Comparison of ENCODE assay signal across 8 cellular contexts in genomic region chr10:27153325-27153724, GRCh38. TPM values are rescaled to one million over a fixed set of nuclear protein-coding genes. Genes with fewer than 3 reads are reported as not detected.
DNase-seq lines count a peak whose midpoint lies in the region; ATAC-seq and TF ChIP-seq lines count a peak whose summit lies in the region.

No MANE protein-coding gene starts in this region.

- BruUV-seq in MCF 10A (replicated peaks; lab: Mats Ljungman, UMichigan), result no TSS peak

- ATAC-seq in heart left ventricle, result no peak
- no peak for ATAC-seq in left cardiac atrium

- H3K4me1 ChIP-seq in heart left ventricle (peaks cover 0 to 49% (median 25%) of the 10 kb centered on the region in 12 donors), mesodermal cell (ENCODE audit: control insufficient read depth, insufficient read depth, low read length, poor library complexity, severe bottlenecking) (peaks cover 5% of the 10 kb centered on the region), uterus (peaks cover 0 to 7% of the 10 kb centered on the region in 2 donors)

- H3K27ac ChIP-seq in heart left ventricle (peak overlapping the region in 8 of 12 donors; percentile 95 to 100 (median 99)), mesodermal cell (ENCODE audit: low read depth, low read length, severe bottlenecking) (peak overlapping the region; percentile 98), uterus (peak overlapping the region; percentile 98 to 99)

- peaks cover 39% of the 10 kb centered on the region for H3K36me3 Mint-ChIP-seq in MCF 10A (ENCODE audit: insufficient read depth, unreplicated experiment)

- intact Hi-C loops in heart left ventricle (cut with DNase I), result loop anchor here in 4 of 10 donors (5.0 to 10.0 kb wide), 3 partner anchors 51 to 289 kb away; partner anchors contain the start of genes ANKRD26 (in 2 of the 4) and ABI1 (in 1 of the 4)
- intact Hi-C loops in left cardiac atrium (cut with DNase I), result no loop called here
- intact Hi-C loops in MCF 10A (cut with micrococcal nuclease), result no loop called here
- intact Hi-C loops in uterus (cut with DNase I; ENCODE audit: low total_unique reads), result no loop called here

- peaks cover 0 to 14% (median 8%) of the 10 kb centered on the region in 9 donors for H3K36me3 ChIP-seq in heart left ventricle
- peaks cover 36% of the 10 kb centered on the region for H3K36me3 ChIP-seq in mesodermal cell (ENCODE audit: control insufficient read depth, insufficient read depth, low read length)
- H3K36me3 ChIP-seq in uterus, result no peaks in the 10 kb centered on the region

- peak overlapping the region; percentile 98 for H3K27ac Mint-ChIP-seq in MCF 10A (ENCODE audit: low read depth, unreplicated experiment)

- CTCF ChIA-PET in MCF 10A (lab: Yijun Ruan, JAX), result interaction anchor here (0.6 kb wide), 1 partner anchor 10 kb away, joined by 3 read pairs; no protein-coding TSS in a partner anchor

- 3 to 4% (median 4%) methylated on average over 6 of the region's 6 CpGs for WGBS in heart left ventricle, 4 donors
- 0% methylated on average over 1 to 2 of the region's 6 CpGs for WGBS in mesodermal cell (ENCODE audit: insufficient coverage in 2 of 2), 2 experiments

- H3K27me3 Mint-ChIP-seq in MCF 10A (ENCODE audit: insufficient read depth, unreplicated experiment), result no peaks in the 10 kb centered on the region

- TF ChIP-seq CTCF in heart left ventricle (IDR thresholded peaks at IDR 0.05) (no peak), MCF 10A (IDR thresholded peaks at IDR 0.05; ENCODE audit: unreplicated experiment) (no peak), uterus (IDR thresholded peaks at IDR 0.05) (no peak)

- H3K4me3 Mint-ChIP-seq in MCF 10A (ENCODE audit: unreplicated experiment), result peak overlapping the region; percentile 83

- no peaks in the 10 kb centered on the region for H3K27me3 ChIP-seq in heart left ventricle
- no peaks in the 10 kb centered on the region for H3K27me3 ChIP-seq in uterus

- H3K4me3 ChIP-seq in heart left ventricle (peak overlapping the region; percentile 69 to 95 (median 83)), mesodermal cell (ENCODE audit: extremely low read depth, insufficient read depth, low read length, poor library complexity, severe bottlenecking) (peak overlapping the region; percentile 84), uterus (peak overlapping the region; percentile 82 to 93)

- H3K9me3 ChIP-seq in heart left ventricle, result no peaks in the 10 kb centered on the region
- H3K9me3 ChIP-seq in mesodermal cell (ENCODE audit: control insufficient read depth, low read length), result no peaks in the 10 kb centered on the region
- no peaks in the 10 kb centered on the region for H3K9me3 ChIP-seq in uterus

- H3K4me1 Mint-ChIP-seq in MCF 10A (ENCODE audit: insufficient read depth, unreplicated experiment), result peaks cover 26% of the 10 kb centered on the region

- POLR2A ChIA-PET in MCF 10A (lab: Yijun Ruan, JAX), result interaction anchor here (0.6 to 3.9 kb wide), 8 partner anchors 9 to 351 kb away, joined by 3 to 39 read pairs (median 6); partner anchors contain the start of genes ACBD5 and RAB18

- DNase-seq in heart left ventricle (no peak), left cardiac atrium (no peak), MCF 10A (ENCODE audit: unreplicated experiment) (no peak), uterus (no peak), DMS79 treated with DMSO at 0.1 percent for 48 hours (lab: John Stamatoyannopoulos, UW) (no peak)
- DNase-seq in effector CD8-positive, alpha-beta T cell (lab: John Stamatoyannopoulos, UW), result no peak
- no peak for DNase-seq in activated CD8-positive, alpha-beta memory T cell treated with anti-CD3 and anti-CD28 coated beads, Interleukin-2, amount 50 U/mL, for 48 hours

- TF ChIP-seq POLR2A in heart left ventricle (IDR thresholded peaks at IDR 0.05) (no peak), uterus (IDR thresholded peaks at IDR 0.05) (no peak)

- H3K9me3 Mint-ChIP-seq in MCF 10A (ENCODE audit: unreplicated experiment), result no peaks in the 10 kb centered on the region

RNA-seq across cellular contexts. Expression of gene YME1L1, which starts 0.9 kb away (rescaled TPM):
- total RNA-seq in heart left ventricle, result 100 to 1,000 TPM in 6 of 9 donors, 10 to 100 TPM in 3; 62.1 to 110 (median 102) TPM
- 10 to 100 TPM; 22.4 to 85.3 TPM for polyA plus RNA-seq in heart left ventricle
- total RNA-seq in left cardiac atrium, result 10 to 100 TPM; 75.1 to 96.0 TPM
- 194 and 227 TPM in 2 replicates for total RNA-seq in MCF 10A (2022)
- 128 TPM for polyA plus RNA-seq in mesodermal cell (2013, experiment 1 of 2)
- 126 TPM for polyA plus RNA-seq in mesodermal cell (2013, experiment 2 of 2)
- total RNA-seq in uterus, result 100 to 1,000 TPM in 2 of 4 donors, 10 to 100 TPM in 2; 28.2 to 126 (median 108) TPM

RNA-seq across cellular contexts. Expression of gene MASTL, which starts 1.8 kb away (rescaled TPM):
- total RNA-seq in heart left ventricle (1 to 10 TPM; 1.4 to 6.1 (median 2.3) TPM), left cardiac atrium (1 to 10 TPM; 2.9 to 3.1 TPM), MCF 10A (2022) (6.1 and 8.0 TPM in 2 replicates), uterus (10 to 100 TPM in 1 of 4 donors, 1 to 10 TPM in 2, under 1 TPM in 1; 0.59 to 17.9 (median 7.5) TPM)
- 1 to 10 TPM; 1.1 to 2.4 TPM for polyA plus RNA-seq in heart left ventricle
- polyA plus RNA-seq in mesodermal cell (2013, experiment 1 of 2), result 32.9 TPM
- polyA plus RNA-seq in mesodermal cell (2013, experiment 2 of 2), result 35.5 TPM

RNA-seq across cellular contexts. Expression of gene ANKRD26, which starts 53.0 kb away (rescaled TPM):
- total RNA-seq in heart left ventricle (10 to 100 TPM in 2 of 9 donors, 1 to 10 TPM in 7; 7.0 to 10.9 (median 9.4) TPM), left cardiac atrium (10 to 100 TPM in 1 of 2 donors, 1 to 10 TPM in 1; 8.1 to 11.5 TPM), MCF 10A (2022) (6.5 and 7.3 TPM in 2 replicates), uterus (10 to 100 TPM in 2 of 4 donors, 1 to 10 TPM in 2; 1.2 to 26.1 (median 10.4) TPM)
- 1 to 10 TPM; 5.0 to 7.8 TPM for polyA plus RNA-seq in heart left ventricle
- 8.0 TPM for polyA plus RNA-seq in mesodermal cell (2013, experiment 1 of 2)
- 11.6 TPM for polyA plus RNA-seq in mesodermal cell (2013, experiment 2 of 2)
